ENCODE assay signal across 29 cellular contexts in genomic region chr9:100014846-100015245, GRCh38.
"Had no signal": no experiment of that assay in that cellular context is flagged by ENCODE, and none has a peak within 500 bp of the region (broad histone marks: within the 10 kb centered on the region; RNA-seq: fewer than 3 reads in every experiment).

No MANE protein-coding gene starts in this region.

- H3K4me3 Mint-ChIP-seq: activated CD4-positive, alpha-beta memory T cell treated with anti-CD3 and anti-CD28 coated beads for 36 hours; activated CD4-positive, alpha-beta T cell treated with anti-CD3 and anti-CD28 coated beads for 36 hours; activated CD4-positive, alpha-beta T cell treated with anti-CD3 and anti-CD28 coated beads, Interleukin-2, amount 10 ng/mL, durations not matched to agents 24 days and 14 days; activated CD8-positive, alpha-beta memory T cell treated with anti-CD3 and anti-CD28 coated beads, Interleukin-2, amount 10 ng/mL, durations not matched to agents 7 days and 5 days; activated CD8-positive, alpha-beta T cell treated with anti-CD3 and anti-CD28 coated beads, Interleukin-2, amount 10 ng/mL, durations not matched to agents 7 days and 5 days; activated naive CD4-positive, alpha-beta T cell treated with anti-CD3 and anti-CD28 coated beads, Interleukin-2, amount 10 ng/mL, durations not matched to agents 7 days and 5 days; activated naive CD8-positive, alpha-beta T cell treated with anti-CD3 and anti-CD28 coated beads, Interleukin-2, amount 10 ng/mL, durations not matched to agents 7 days and 5 days; activated T-helper 1 cell treated with anti-CD3 and anti-CD28 coated beads, Interleukin-12 subunit alpha, Interleukin-12 subunit beta, Interleukin-2, Interleukin-4 antibody, amounts not matched to agents 30 ng/mL and 10 ng/mL and 1 ng/mL, durations not matched to agents 14 hours and 24 hours and 36 hours; brain had no signal

- H3K4me1 ChIP-seq: ascending aorta, breast epithelium, colonic mucosa, heart left ventricle had no signal

- H3K36me3 ChIP-seq: breast epithelium, colonic mucosa had no signal

- H3K27ac ChIP-seq: ascending aorta, breast epithelium, cardiac muscle cell, colonic mucosa, epithelial cell of prostate, esophagus squamous epithelium, heart left ventricle had no signal

- DNase-seq: activated CD4-positive, alpha-beta memory T cell treated with anti-CD3 and anti-CD28 coated beads for 36 hours; activated CD4-positive, alpha-beta T cell treated with anti-CD3 and anti-CD28 coated beads for 36 hours; activated CD4-positive, alpha-beta T cell treated with anti-CD3 and anti-CD28 coated beads, Interleukin-2, amount 10 ng/mL, durations not matched to agents 24 days and 14 days; activated CD4-positive, CD25-positive, alpha-beta regulatory T cell; activated CD4-positive, CD25-positive, alpha-beta regulatory T cell treated with anti-CD3 and anti-CD28 coated beads, Interleukin-2, amount 50 U/mL, for 72 hours; activated CD8-positive, alpha-beta memory T cell treated with anti-CD3 and anti-CD28 coated beads, Interleukin-2, amount 10 ng/mL, durations not matched to agents 7 days and 5 days; activated CD8-positive, alpha-beta memory T cell treated with anti-CD3 and anti-CD28 coated beads, Interleukin-2, amount 50 U/mL, for 4 hours; activated CD8-positive, alpha-beta T cell treated with anti-CD3 and anti-CD28 coated beads, Interleukin-2, amount 10 ng/mL, durations not matched to agents 7 days and 5 days; activated gamma-delta T cell; activated naive CD4-positive, alpha-beta T cell; activated naive CD4-positive, alpha-beta T cell treated with anti-CD3 and anti-CD28 coated beads, Interleukin-2, amount 10 ng/mL, durations not matched to agents 7 days and 5 days; activated naive CD8-positive, alpha-beta T cell treated with anti-CD3 and anti-CD28 coated beads, Interleukin-2, amount 10 ng/mL, durations not matched to agents 7 days and 5 days; activated T-cell treated with anti-CD3 and anti-CD28 coated beads, Interleukin-2, amount 50 U/mL, for 1 hour; activated T-cell treated with anti-CD3 and anti-CD28 coated beads, Interleukin-2, amount 50 U/mL, for 48 hours; central memory CD4-positive, alpha-beta T cell; cerebellar nuclear complex; colonic mucosa; effector CD8-positive, alpha-beta T cell; esophagus squamous epithelium; glutamatergic neuron; heart left ventricle; T-helper 2 cell had no signal

- H3K27me3 ChIP-seq: ascending aorta, breast epithelium, cardiac muscle cell, colonic mucosa, esophagus squamous epithelium, heart left ventricle had no signal

- H3K9me3 Mint-ChIP-seq: activated naive CD4-positive, alpha-beta T cell treated with anti-CD3 and anti-CD28 coated beads, Interleukin-2, amount 50 U/mL, for 72 hours had no signal

- H3K9me3 ChIP-seq: colonic mucosa had no signal

- H3K4me1 Mint-ChIP-seq: activated CD4-positive, alpha-beta T cell treated with anti-CD3 and anti-CD28 coated beads for 36 hours; activated CD4-positive, alpha-beta T cell treated with anti-CD3 and anti-CD28 coated beads, Interleukin-2, amount 10 ng/mL, durations not matched to agents 24 days and 14 days; activated naive CD4-positive, alpha-beta T cell treated with anti-CD3 and anti-CD28 coated beads, Interleukin-2, amount 10 ng/mL, durations not matched to agents 7 days and 5 days; brain had no signal

- H3K27ac Mint-ChIP-seq: activated CD4-positive, alpha-beta memory T cell treated with anti-CD3 and anti-CD28 coated beads for 36 hours; activated CD4-positive, alpha-beta T cell treated with anti-CD3 and anti-CD28 coated beads for 36 hours; activated CD4-positive, alpha-beta T cell treated with anti-CD3 and anti-CD28 coated beads, Interleukin-2, amount 10 ng/mL, durations not matched to agents 24 days and 14 days; activated CD8-positive, alpha-beta memory T cell treated with anti-CD3 and anti-CD28 coated beads, Interleukin-2, amount 10 ng/mL, durations not matched to agents 7 days and 5 days; activated CD8-positive, alpha-beta T cell treated with anti-CD3 and anti-CD28 coated beads, Interleukin-2, amount 10 ng/mL, durations not matched to agents 7 days and 5 days; activated naive CD4-positive, alpha-beta T cell treated with anti-CD3 and anti-CD28 coated beads, Interleukin-2, amount 10 ng/mL, durations not matched to agents 7 days and 5 days; activated naive CD4-positive, alpha-beta T cell treated with anti-CD3 and anti-CD28 coated beads, Interleukin-2, amount 50 U/mL, for 72 hours; activated naive CD8-positive, alpha-beta T cell treated with anti-CD3 and anti-CD28 coated beads, Interleukin-2, amount 10 ng/mL, durations not matched to agents 7 days and 5 days; activated T-helper 1 cell treated with anti-CD3 and anti-CD28 coated beads, Interleukin-12 subunit alpha, Interleukin-12 subunit beta, Interleukin-2, Interleukin-4 antibody, amounts not matched to agents 30 ng/mL and 10 ng/mL and 1 ng/mL, durations not matched to agents 14 hours and 24 hours and 36 hours; brain had no signal

- H3K4me3 ChIP-seq: ascending aorta, breast epithelium, cardiac muscle cell, colonic mucosa, esophagus squamous epithelium, heart left ventricle had no signal

- ATAC-seq: activated CD4-positive, alpha-beta T cell treated with anti-CD3 and anti-CD28 coated beads for 36 hours; activated CD8-positive, alpha-beta memory T cell treated with anti-CD3 and anti-CD28 coated beads, Interleukin-2, amount 10 ng/mL, durations not matched to agents 7 days and 5 days; activated CD8-positive, alpha-beta T cell treated with anti-CD3 and anti-CD28 coated beads, Interleukin-2, amount 10 ng/mL, durations not matched to agents 7 days and 5 days; activated naive CD4-positive, alpha-beta T cell treated with anti-CD3 and anti-CD28 coated beads, Interleukin-2, amount 50 U/mL, for 72 hours; heart left ventricle had no signal

- H3K27me3 Mint-ChIP-seq: activated CD4-positive, alpha-beta memory T cell treated with anti-CD3 and anti-CD28 coated beads for 36 hours; activated CD4-positive, alpha-beta T cell treated with anti-CD3 and anti-CD28 coated beads for 36 hours; activated CD4-positive, alpha-beta T cell treated with anti-CD3 and anti-CD28 coated beads, Interleukin-2, amount 10 ng/mL, durations not matched to agents 24 days and 14 days; activated CD8-positive, alpha-beta memory T cell treated with anti-CD3 and anti-CD28 coated beads, Interleukin-2, amount 10 ng/mL, durations not matched to agents 7 days and 5 days; activated naive CD4-positive, alpha-beta T cell treated with anti-CD3 and anti-CD28 coated beads, Interleukin-2, amount 10 ng/mL, durations not matched to agents 7 days and 5 days; activated naive CD8-positive, alpha-beta T cell treated with anti-CD3 and anti-CD28 coated beads, Interleukin-2, amount 10 ng/mL, durations not matched to agents 7 days and 5 days; brain had no signal
